ENCODE assay signal across 25 cellular contexts in genomic region chr12:23141335-23141734, GRCh38.
DNase-seq lines count a peak whose midpoint lies in the region; ATAC-seq, FAIRE-seq and TF ChIP-seq lines count a peak whose summit lies in the region.
"Had no signal": no experiment of that assay in that cellular context is flagged by ENCODE, and none has a peak within 500 bp of the region (broad histone marks: within the 10 kb centered on the region; RNA-seq: fewer than 3 reads in every experiment).

No MANE protein-coding gene starts in this region.

- TF ChIP-seq POLR2A in HepG2 (IDR thresholded peaks at IDR 0.05; ENCODE audit: insufficient read depth in 1 of 2, low read depth in 2 of 2, low read length in 2 of 2) (no peak), right lobe of liver (IDR thresholded peaks at IDR 0.05) (no peak)

- H3K9me3 ChIP-seq in HepG2 (ENCODE audit: low read length) = no peaks in the 10 kb centered on the region
- no peaks in the 10 kb centered on the region for H3K9me3 ChIP-seq in right lobe of liver
- no peaks in the 10 kb centered on the region for H3K9me3 ChIP-seq in aorta (ENCODE audit: control insufficient read depth, low read length)
- H3K9me3 ChIP-seq: BE2C had no signal

- BruUV-seq in HepG2 (replicated peaks; lab: Mats Ljungman, UMichigan) = no TSS peak

- H3K79me2 ChIP-seq in HepG2 (ENCODE audit: insufficient read depth, low read length) = no peaks in the 10 kb centered on the region

- in situ Hi-C loops in HepG2 (cut with HindIII; ENCODE audit: extremely low pct_ligation_motif_present, low pct_unique_long_range_greater_than_20kb) = no loop called here

- CTCF ChIA-PET in HepG2 (lab: Yijun Ruan, JAX; ENCODE audit: low intra/inter-chr PET ratio, low total read pairs) = no interaction called here

- no peak for FAIRE-seq in HepG2 (lab: Jason Lieb, UNC)
- FAIRE-seq: A204.1, GM12891, GM18507, H54 had no signal

- no peak for TF ChIP-seq EP300 in HepG2 (IDR thresholded peaks at IDR 0.05; ENCODE audit: low read depth in 2 of 2, low read length in 2 of 2)
- no peak for TF ChIP-seq EP300 in HepG2 (CRISPR knock-in tag; IDR thresholded peaks at IDR 0.05; ENCODE audit: borderline replicate concordance)

- TF ChIP-seq CTCF in HepG2 (CRISPR knock-in tag; IDR thresholded peaks at IDR 0.05) (no peak), right lobe of liver (IDR thresholded peaks at IDR 0.05) (no peak)

- no peaks in the 10 kb centered on the region for H4K20me1 ChIP-seq in HepG2 (ENCODE audit: insufficient read depth, low read length)
- H4K20me1 ChIP-seq: BLaER1 treated with 17β-estradiol and CSF1 and Interleukin-3, amounts not matched to agents 10 nM and 100 nM had no signal

- H3K4me1 ChIP-seq in HepG2 (ENCODE audit: insufficient read depth, low read length) (no peaks in the 10 kb centered on the region), right lobe of liver (no peaks in the 10 kb centered on the region), aorta (ENCODE audit: control insufficient read depth in 1 of 2, insufficient read depth in 2 of 2, low read length in 2 of 2) (peaks cover 1 to 3% of the 10 kb centered on the region in 2 donors)
- H3K4me1 ChIP-seq: BE2C; BLaER1 treated with 17β-estradiol and CSF1 and Interleukin-3, amounts not matched to agents 10 nM and 100 nM had no signal

- TF ChIP-seq RAD21 in HepG2 (CRISPR knock-in tag; IDR thresholded peaks at IDR 0.05) = no peak

- H3K36me3 ChIP-seq in HepG2 (replicated peaks in 1 of 2; ENCODE audit: control insufficient read depth in 1 of 2, insufficient read depth in 2 of 2, low read length in 2 of 2) = no peaks in the 10 kb centered on the region
- H3K36me3 ChIP-seq in right lobe of liver = no peaks in the 10 kb centered on the region
- H3K36me3 ChIP-seq in aorta (ENCODE audit: control insufficient read depth in 1 of 2, insufficient read depth in 2 of 2, low read length in 1 of 2) = no peaks in the 10 kb centered on the region
- H3K36me3 ChIP-seq: BE2C; BLaER1 treated with 17β-estradiol and CSF1 and Interleukin-3, amounts not matched to agents 10 nM and 100 nM had no signal

- no peak overlapping the region for H3K4me2 ChIP-seq in HepG2 (ENCODE audit: low read depth, low read length)
- H3K4me2 ChIP-seq: BLaER1 treated with 17β-estradiol and CSF1 and Interleukin-3, amounts not matched to agents 10 nM and 100 nM had no signal

- H3K4me3 ChIP-seq in HepG2 (replicated peaks in 1 of 3; ENCODE audit: insufficient read depth in 1 of 3, low read depth in 2 of 3, low read length in 3 of 3) (no peak overlapping the region), right lobe of liver (no peak overlapping the region), aorta (ENCODE audit: low read length in 2 of 2) (no peak overlapping the region)
- H3K4me3 ChIP-seq: BLaER1 treated with 17β-estradiol and CSF1 and Interleukin-3, amounts not matched to agents 10 nM and 100 nM had no signal

- no peak for ATAC-seq in HepG2
- ATAC-seq in right lobe of liver = no peak
- peak; percentile 13 for ATAC-seq in sciatic nerve
- no peak for ATAC-seq in GM18870 (IDR thresholded peaks at IDR 0.05; ENCODE audit: unreplicated experiment)
- ATAC-seq in aorta (ENCODE audit: low FRiP score) = no peak

- POLR2A ChIA-PET in HepG2 (lab: Yijun Ruan, JAX) = no interaction called here

- DNase-seq in HepG2 (ENCODE audit: low spot score) = no peak
- DNase-seq in right lobe of liver = no peak
- DNase-seq in glomerular visceral epithelial cell (ENCODE audit: extremely low spot score) = peak; percentile 49
- DNase-seq in sciatic nerve (ENCODE audit: low spot score) = no peak
- no peak for DNase-seq in aorta
- no peak for DNase-seq in activated gamma-delta T cell (lab: John Stamatoyannopoulos, UW)
- DNase-seq: ACHN; AML-193; BE2C; Calu3; CD4-positive, alpha-beta T cell; CD8-positive, alpha-beta memory T cell; COR-L47; DMS53; DMS79 treated with DMSO at 0.1 percent for 48 hours; GF-D8; GOT3; HCEC 1CT had no signal

- intact Hi-C loops in HepG2 (cut with micrococcal nuclease; ENCODE audit: unreplicated experiment) (no loop called here), right lobe of liver (cut with DNase I) (no loop called here), sciatic nerve (cut with DNase I) (no loop called here), aorta (cut with DNase I) (no loop called here)

- no peaks in the 10 kb centered on the region for H3K27me3 ChIP-seq in HepG2 (ENCODE audit: control insufficient read depth in 1 of 2, insufficient read depth in 2 of 2, low read length in 2 of 2)
- no peaks in the 10 kb centered on the region for H3K27me3 ChIP-seq in right lobe of liver
- no peaks in the 10 kb centered on the region for H3K27me3 ChIP-seq in aorta (ENCODE audit: control insufficient read depth in 1 of 2, insufficient read depth in 2 of 2, low read length in 1 of 2)
- H3K27me3 ChIP-seq: BE2C; BLaER1 treated with 17β-estradiol and CSF1 and Interleukin-3, amounts not matched to agents 10 nM and 100 nM had no signal

- no peak overlapping the region for H3K9ac ChIP-seq in HepG2 (ENCODE audit: insufficient read depth, low read depth, low read length)
- H3K9ac ChIP-seq: BLaER1 treated with 17β-estradiol and CSF1 and Interleukin-3, amounts not matched to agents 10 nM and 100 nM had no signal

- no peak overlapping the region for H2AFZ ChIP-seq in HepG2 (ENCODE audit: low read length)

- H3K27ac ChIP-seq in HepG2 (ENCODE audit: extremely low read length, insufficient read depth, low read length) = no peak overlapping the region
- no peak overlapping the region for H3K27ac ChIP-seq in right lobe of liver
- no peak overlapping the region for H3K27ac ChIP-seq in aorta (ENCODE audit: low read depth in 1 of 2, low read length in 2 of 2)
- H3K27ac ChIP-seq: 22Rv1; BLaER1 treated with 17β-estradiol and CSF1 and Interleukin-3, amounts not matched to agents 10 nM and 100 nM had no signal

TF ChIP-seq in HepG2, 621 proteins besides CTCF, POLR2A, EP300 and RAD21:
- TF ChIP-seq U2AF1 (optimal IDR thresholded peaks at IDR 0.05; ENCODE audit: low read depth, low read length) (no peak), PCBP2 (optimal IDR thresholded peaks at IDR 0.05; ENCODE audit: low read depth, low read length, poor library complexity, severe bottlenecking) (no peak), ZNF367 (CRISPR knock-in tag; IDR thresholded peaks at IDR 0.05; ENCODE audit: borderline replicate concordance) (no peak), CENPX (CRISPR knock-in tag; IDR thresholded peaks at IDR 0.05) (no peak), HDAC2 (CRISPR knock-in tag; IDR thresholded peaks at IDR 0.05) (no peak), MAFF (IDR thresholded peaks at IDR 0.05; ENCODE audit: low read depth, low read length) (peak; percentile 80), ZNF709 (CRISPR knock-in tag; IDR thresholded peaks at IDR 0.05) (no peak), MAFK (conservative IDR thresholded peaks at IDR 0.05 in 1 of 2, IDR thresholded peaks at IDR 0.05 in 1 of 2; ENCODE audit: low read length in 2 of 2) (peak; percentile 69 to 80)
